ENCODE assay signal across 37 cellular contexts in the genomic region with DNA sequence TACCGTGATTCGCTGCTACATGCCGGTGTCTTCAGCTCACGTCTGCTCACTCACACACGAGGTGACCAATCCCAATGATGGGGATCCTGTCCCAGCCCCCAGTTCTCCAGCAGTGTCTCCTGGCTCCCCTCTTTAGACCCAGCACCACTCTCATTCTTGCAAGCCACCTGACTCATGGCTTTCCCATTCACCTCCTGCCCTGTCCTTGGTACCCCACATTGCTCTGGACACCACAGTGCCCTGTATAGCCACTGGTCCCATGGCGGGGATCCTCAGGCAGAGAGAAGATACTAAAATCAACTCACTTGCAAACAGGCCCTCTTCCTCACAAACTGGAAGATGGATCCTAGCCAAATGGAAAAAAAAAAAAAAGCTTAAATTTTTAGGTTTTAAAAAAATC.
"Had no signal": no experiment of that assay in that cellular context is flagged by ENCODE, and none has a peak within 500 bp of the region (broad histone marks: within the 10 kb centered on the region; RNA-seq: fewer than 3 reads in every experiment).

No MANE protein-coding gene starts in this region.

- H3K4me3 Mint-ChIP-seq: activated CD4-positive, alpha-beta memory T cell treated with anti-CD3 and anti-CD28 coated beads for 36 hours; activated CD4-positive, alpha-beta T cell treated with anti-CD3 and anti-CD28 coated beads for 36 hours; activated CD4-positive, alpha-beta T cell treated with anti-CD3 and anti-CD28 coated beads, Interleukin-2, amount 10 ng/mL, durations not matched to agents 24 days and 14 days; activated CD8-positive, alpha-beta memory T cell treated with anti-CD3 and anti-CD28 coated beads, Interleukin-2, amount 10 ng/mL, durations not matched to agents 7 days and 5 days; activated CD8-positive, alpha-beta T cell treated with anti-CD3 and anti-CD28 coated beads, Interleukin-2, amount 10 ng/mL, durations not matched to agents 7 days and 5 days; activated naive CD4-positive, alpha-beta T cell treated with anti-CD3 and anti-CD28 coated beads for 36 hours; activated naive CD4-positive, alpha-beta T cell treated with anti-CD3 and anti-CD28 coated beads, Interleukin-2, amount 50 U/mL, for 24 hours; activated naive CD8-positive, alpha-beta T cell treated with anti-CD3 and anti-CD28 coated beads for 36 hours; activated naive CD8-positive, alpha-beta T cell treated with anti-CD3 and anti-CD28 coated beads, Interleukin-2, amount 50 U/mL, for 24 hours; activated T-helper 1 cell treated with anti-CD3 and anti-CD28 coated beads, Interleukin-12 subunit alpha, Interleukin-12 subunit beta, Interleukin-2, Interleukin-4 antibody, amounts not matched to agents 30 ng/mL and 10 ng/mL and 1 ng/mL, durations not matched to agents 14 hours and 24 hours and 36 hours; T-helper 17 cell; T-helper 2 cell treated with Interferon-gamma antibody and Interleukin-4, amounts not matched to agents 5 μg/mL and 100 μg/mL, for 36 hours had no signal

- H3K27me3 Mint-ChIP-seq: activated CD4-positive, alpha-beta T cell treated with anti-CD3 and anti-CD28 coated beads, Interleukin-2, amount 10 ng/mL, durations not matched to agents 24 days and 14 days; activated CD8-positive, alpha-beta memory T cell treated with anti-CD3 and anti-CD28 coated beads, Interleukin-2, amount 10 ng/mL, durations not matched to agents 7 days and 5 days; activated naive CD4-positive, alpha-beta T cell treated with anti-CD3 and anti-CD28 coated beads, Interleukin-2, amount 50 U/mL, for 24 hours; activated naive CD8-positive, alpha-beta T cell treated with anti-CD3 and anti-CD28 coated beads for 36 hours; activated naive CD8-positive, alpha-beta T cell treated with anti-CD3 and anti-CD28 coated beads, Interleukin-2, amount 50 U/mL, for 24 hours had no signal

- H3K4me1 ChIP-seq: foreskin keratinocyte, gastrocnemius medialis, heart left ventricle had no signal

- H3K9me3 ChIP-seq: adrenal gland, body of pancreas, esophagus muscularis mucosa, gastrocnemius medialis, heart left ventricle had no signal

- H3K27ac ChIP-seq: adrenal gland, body of pancreas, esophagus muscularis mucosa, foreskin keratinocyte, gastrocnemius medialis, heart left ventricle had no signal

- H3K36me3 Mint-ChIP-seq: activated CD4-positive, alpha-beta memory T cell treated with anti-CD3 and anti-CD28 coated beads for 36 hours; activated CD8-positive, alpha-beta memory T cell treated with anti-CD3 and anti-CD28 coated beads, Interleukin-2, amount 10 ng/mL, durations not matched to agents 7 days and 5 days; activated naive CD4-positive, alpha-beta T cell treated with anti-CD3 and anti-CD28 coated beads, Interleukin-2, amount 50 U/mL, for 24 hours; activated naive CD8-positive, alpha-beta T cell treated with anti-CD3 and anti-CD28 coated beads for 36 hours had no signal

- DNase-seq: activated CD4-positive, alpha-beta memory T cell treated with anti-CD3 and anti-CD28 coated beads for 36 hours; activated CD4-positive, alpha-beta T cell treated with anti-CD3 and anti-CD28 coated beads for 36 hours; activated CD4-positive, alpha-beta T cell treated with anti-CD3 and anti-CD28 coated beads, Interleukin-2, amount 10 ng/mL, durations not matched to agents 24 days and 14 days; activated CD4-positive, CD25-positive, alpha-beta regulatory T cell; activated CD4-positive, CD25-positive, alpha-beta regulatory T cell treated with anti-CD3 and anti-CD28 coated beads, Interleukin-2, amount 50 U/mL, for 72 hours; activated CD8-positive, alpha-beta memory T cell treated with anti-CD3 and anti-CD28 coated beads, Interleukin-2, amount 10 ng/mL, durations not matched to agents 7 days and 5 days; activated CD8-positive, alpha-beta memory T cell treated with anti-CD3 and anti-CD28 coated beads, Interleukin-2, amount 50 U/mL, for 4 hours; activated CD8-positive, alpha-beta T cell treated with anti-CD3 and anti-CD28 coated beads, Interleukin-2, amount 10 ng/mL, durations not matched to agents 7 days and 5 days; activated effector memory CD4-positive, alpha-beta T cell treated with anti-CD3 and anti-CD28 coated beads, Interleukin-2, amount 50 U/mL, for 16 hours; activated naive CD4-positive, alpha-beta T cell treated with anti-CD3 and anti-CD28 coated beads for 36 hours; activated naive CD8-positive, alpha-beta T cell treated with anti-CD3 and anti-CD28 coated beads for 36 hours; activated naive CD8-positive, alpha-beta T cell treated with anti-CD3 and anti-CD28 coated beads, Interleukin-2, amount 50 U/mL, for 24 hours; activated T-cell treated with anti-CD3 and anti-CD28 coated beads, Interleukin-2, amount 50 U/mL, for 1 hour; activated T-cell treated with anti-CD3 and anti-CD28 coated beads, Interleukin-2, amount 50 U/mL, for 48 hours; adrenal gland; amygdala; aorta; body of pancreas; caudate nucleus; cerebellar nuclear complex; cortex of kidney; dermis blood vessel endothelial cell; effector CD4-positive, alpha-beta T cell; effector memory CD8-positive, alpha-beta T cell; erythroblast; foreskin keratinocyte; gastrocnemius medialis; glutamatergic neuron; heart left ventricle; T-helper 1 cell; T-helper 17 cell; T1000 had no signal

- H3K4me1 Mint-ChIP-seq: activated CD4-positive, alpha-beta T cell treated with anti-CD3 and anti-CD28 coated beads for 36 hours; activated CD4-positive, alpha-beta T cell treated with anti-CD3 and anti-CD28 coated beads, Interleukin-2, amount 10 ng/mL, durations not matched to agents 24 days and 14 days; activated CD8-positive, alpha-beta memory T cell treated with anti-CD3 and anti-CD28 coated beads, Interleukin-2, amount 10 ng/mL, durations not matched to agents 7 days and 5 days; activated naive CD4-positive, alpha-beta T cell treated with anti-CD3 and anti-CD28 coated beads, Interleukin-2, amount 50 U/mL, for 24 hours; activated naive CD8-positive, alpha-beta T cell treated with anti-CD3 and anti-CD28 coated beads for 36 hours; activated naive CD8-positive, alpha-beta T cell treated with anti-CD3 and anti-CD28 coated beads, Interleukin-2, amount 50 U/mL, for 24 hours had no signal

- H3K4me3 ChIP-seq: adrenal gland, body of pancreas, esophagus muscularis mucosa, gastrocnemius medialis, heart left ventricle had no signal

- H3K9me3 Mint-ChIP-seq: activated CD4-positive, alpha-beta memory T cell treated with anti-CD3 and anti-CD28 coated beads for 36 hours; activated CD4-positive, alpha-beta T cell treated with anti-CD3 and anti-CD28 coated beads, Interleukin-2, amount 10 ng/mL, durations not matched to agents 24 days and 14 days; activated naive CD4-positive, alpha-beta T cell treated with anti-CD3 and anti-CD28 coated beads for 36 hours; activated naive CD4-positive, alpha-beta T cell treated with anti-CD3 and anti-CD28 coated beads, Interleukin-2, amount 50 U/mL, for 24 hours; activated naive CD8-positive, alpha-beta T cell treated with anti-CD3 and anti-CD28 coated beads for 36 hours; activated naive CD8-positive, alpha-beta T cell treated with anti-CD3 and anti-CD28 coated beads, Interleukin-2, amount 50 U/mL, for 24 hours; activated T-helper 1 cell treated with anti-CD3 and anti-CD28 coated beads, Interleukin-12 subunit alpha, Interleukin-12 subunit beta, Interleukin-2, Interleukin-4 antibody, amounts not matched to agents 30 ng/mL and 10 ng/mL and 1 ng/mL, durations not matched to agents 14 hours and 24 hours and 36 hours; activated T-helper 2 cell treated with anti-CD3 and anti-CD28 coated beads, Interferon-gamma antibody, Interleukin-2, Interleukin-4, amounts not matched to agents 10 μg/mL and 5 μg/mL and 100 μg/mL, durations not matched to agents 14 hours and 24 hours and 36 hours; T-helper 2 cell treated with Interferon-gamma antibody and Interleukin-4, amounts not matched to agents 5 μg/mL and 100 μg/mL, for 36 hours had no signal

- ATAC-seq: activated CD4-positive, alpha-beta T cell treated with anti-CD3 and anti-CD28 coated beads for 36 hours; activated CD8-positive, alpha-beta memory T cell treated with anti-CD3 and anti-CD28 coated beads, Interleukin-2, amount 10 ng/mL, durations not matched to agents 7 days and 5 days; activated CD8-positive, alpha-beta T cell treated with anti-CD3 and anti-CD28 coated beads, Interleukin-2, amount 10 ng/mL, durations not matched to agents 7 days and 5 days; activated naive CD8-positive, alpha-beta T cell treated with anti-CD3 and anti-CD28 coated beads, Interleukin-2, amount 50 U/mL, for 24 hours; body of pancreas; effector memory CD8-positive, alpha-beta T cell; foreskin keratinocyte; gastrocnemius medialis; heart left ventricle; T-helper 17 cell had no signal

- H3K27me3 ChIP-seq: adrenal gland, body of pancreas, esophagus muscularis mucosa, foreskin keratinocyte, gastrocnemius medialis, heart left ventricle had no signal

- H3K36me3 ChIP-seq: adrenal gland, esophagus muscularis mucosa, gastrocnemius medialis, heart left ventricle had no signal

- H3K27ac Mint-ChIP-seq: activated CD4-positive, alpha-beta memory T cell treated with anti-CD3 and anti-CD28 coated beads for 36 hours; activated CD4-positive, alpha-beta T cell treated with anti-CD3 and anti-CD28 coated beads for 36 hours; activated CD4-positive, alpha-beta T cell treated with anti-CD3 and anti-CD28 coated beads, Interleukin-2, amount 10 ng/mL, durations not matched to agents 24 days and 14 days; activated CD8-positive, alpha-beta memory T cell treated with anti-CD3 and anti-CD28 coated beads, Interleukin-2, amount 10 ng/mL, durations not matched to agents 7 days and 5 days; activated CD8-positive, alpha-beta T cell treated with anti-CD3 and anti-CD28 coated beads, Interleukin-2, amount 10 ng/mL, durations not matched to agents 7 days and 5 days; activated naive CD4-positive, alpha-beta T cell treated with anti-CD3 and anti-CD28 coated beads for 36 hours; activated naive CD4-positive, alpha-beta T cell treated with anti-CD3 and anti-CD28 coated beads, Interleukin-2, amount 50 U/mL, for 24 hours; activated naive CD8-positive, alpha-beta T cell treated with anti-CD3 and anti-CD28 coated beads for 36 hours; activated naive CD8-positive, alpha-beta T cell treated with anti-CD3 and anti-CD28 coated beads, Interleukin-2, amount 50 U/mL, for 24 hours; activated T-helper 1 cell treated with anti-CD3 and anti-CD28 coated beads, Interleukin-12 subunit alpha, Interleukin-12 subunit beta, Interleukin-2, Interleukin-4 antibody, amounts not matched to agents 30 ng/mL and 10 ng/mL and 1 ng/mL, durations not matched to agents 14 hours and 24 hours and 36 hours; activated T-helper 2 cell treated with anti-CD3 and anti-CD28 coated beads, Interferon-gamma antibody, Interleukin-2, Interleukin-4, amounts not matched to agents 10 μg/mL and 5 μg/mL and 100 μg/mL, durations not matched to agents 14 hours and 24 hours and 36 hours; T-helper 17 cell; T-helper 2 cell treated with Interferon-gamma antibody and Interleukin-4, amounts not matched to agents 5 μg/mL and 100 μg/mL, for 36 hours had no signal
